Comparison of ENCODE assay signal across 11 cellular contexts in the genomic region with DNA sequence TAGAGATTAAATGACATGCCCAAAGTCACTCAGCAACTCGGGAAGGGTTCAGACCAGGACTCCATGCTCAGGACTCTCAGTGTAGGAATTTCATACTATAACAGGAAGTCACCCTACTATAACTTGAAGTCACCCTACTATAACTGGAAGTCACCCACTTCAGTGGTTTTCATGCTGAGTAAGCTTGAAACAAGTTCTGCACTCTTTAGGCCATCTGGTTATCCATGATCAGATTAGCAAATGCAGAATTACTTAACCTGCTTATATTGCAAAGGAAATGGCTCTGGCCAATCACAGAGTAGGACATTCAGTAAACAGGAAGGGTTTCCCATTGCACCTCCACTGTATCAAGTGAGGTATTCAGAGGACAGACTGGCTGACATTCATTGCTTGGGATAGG.
DNase-seq lines count a peak whose midpoint lies in the region; ATAC-seq, FAIRE-seq and TF ChIP-seq lines count a peak whose summit lies in the region.
"Had no signal": no experiment of that assay in that cellular context is flagged by ENCODE, and none has a peak within 500 bp of the region (broad histone marks: within the 10 kb centered on the region; RNA-seq: fewer than 3 reads in every experiment).

No MANE protein-coding gene starts in this region.

- ATAC-seq in GM18867 (IDR thresholded peaks at IDR 0.05; ENCODE audit: unreplicated experiment) (peak; percentile 91), GM21528 (IDR thresholded peaks at IDR 0.05; ENCODE audit: low FRiP score, unreplicated experiment) (peak; percentile 91), HG03280 (IDR thresholded peaks at IDR 0.05; ENCODE audit: unreplicated experiment) (peak; percentile 80), K562 (no peak), left lobe of liver (no peak)

- H3K4me3 ChIP-seq in K562: no peak overlapping the region

- H3K9me1 ChIP-seq in K562 (ENCODE audit: control insufficient read depth, insufficient read depth, low read length): no peaks in the 10 kb centered on the region

- TF ChIP-seq CTCF in K562 (IDR thresholded peaks at IDR 0.05 in 2 of 3, conservative IDR thresholded peaks at IDR 0.05 in 1 of 3; ENCODE audit: insufficient read depth in 2 of 3, low read depth in 1 of 3, low read length in 3 of 3): no peak

- no peak overlapping the region for H3K27ac ChIP-seq in K562 (ENCODE audit: extremely low read depth, low read depth, low read length)
- H3K27ac ChIP-seq: VCaP had no signal

- in situ Hi-C loops in K562 (cut with MboI): no loop called here

- no peaks in the 10 kb centered on the region for H4K20me1 ChIP-seq in K562 (replicated peaks; ENCODE audit: control insufficient read depth, insufficient read depth, low read length)

- no peak for TF ChIP-seq EP300 in K562 (IDR thresholded peaks at IDR 0.05; ENCODE audit: low read length)

- no peaks in the 10 kb centered on the region for H3K36me3 ChIP-seq in K562 (ENCODE audit: control insufficient read depth, insufficient read depth, low read length)

- 0% methylated on average over 1 of the region's 1 CpG for WGBS in K562 (ENCODE audit: insufficient coverage, low coverage, missing lambda C conversion rate)

- H2AFZ ChIP-seq in K562 (ENCODE audit: low read depth, low read length): no peak overlapping the region

- intact Hi-C loops in K562 (cut with micrococcal nuclease): loop anchor here (5.0 kb wide), 1 partner anchor 1258 kb away; no protein-coding TSS in a partner anchor

- CTCF ChIA-PET in K562 (lab: Yijun Ruan, JAX; ENCODE audit: low intra/inter-chr PET ratio): no interaction called here

- TF ChIP-seq RAD21 in K562 (CRISPR knock-in tag; conservative IDR thresholded peaks at IDR 0.05 in 1 of 2, IDR thresholded peaks at IDR 0.05 in 1 of 2): no peak

- no peaks in the 10 kb centered on the region for H3K79me2 ChIP-seq in K562 (ENCODE audit: control insufficient read depth, insufficient read depth, low read length)

- FAIRE-seq in K562 (lab: Jason Lieb, UNC): no peak

- DNase-seq in K562 (ENCODE audit: extremely low read depth in 1 of 4, low spot score in 3 of 4): no peak
- DNase-seq in midbrain (lab: John Stamatoyannopoulos, UW): no peak
- DNase-seq in SHP77 (lab: John Stamatoyannopoulos, UW): no peak
- DNase-seq in RPMI8226: no peak
- DNase-seq in left lobe of liver (ENCODE audit: low spot score): no peak
- DNase-seq: KBM-7, substantia nigra had no signal

- H3K27me3 ChIP-seq in K562 (ENCODE audit: control insufficient read depth in 2 of 2, insufficient read depth in 2 of 2, low read length in 2 of 2): no peaks in the 10 kb centered on the region

- BruUV-seq in K562 (replicated peaks; lab: Mats Ljungman, UMichigan): no TSS peak

- no peaks in the 10 kb centered on the region for H3K9me3 ChIP-seq in K562 (replicated peaks; ENCODE audit: control insufficient read depth, insufficient read depth, low read depth, low read length)

- H3K4me1 ChIP-seq in K562 (replicated peaks in 1 of 2; ENCODE audit: control insufficient read depth in 2 of 2, insufficient read depth in 2 of 2, low read length in 2 of 2): no peaks in the 10 kb centered on the region

- POLR2A ChIA-PET in K562 (lab: Yijun Ruan, JAX): no interaction called here

- no peak overlapping the region for H3K9ac ChIP-seq in K562 (ENCODE audit: insufficient read depth in 1 of 2, low read depth in 2 of 2, low read length in 2 of 2)

- no peak for TF ChIP-seq POLR2A in K562 (conservative IDR thresholded peaks at IDR 0.05)

- no peak overlapping the region for H3K4me2 ChIP-seq in K562 (ENCODE audit: insufficient read depth, low read length)

TF ChIP-seq in K562, 482 proteins besides CTCF, POLR2A, EP300 and RAD21:
- TF ChIP-seq ZNF3 (CRISPR knock-in tag; IDR thresholded peaks at IDR 0.05) (no peak), ZNF316 (IDR thresholded peaks at IDR 0.05) (peak; percentile 4; the same call in 1 of the 2 replicates), ZBTB43 (CRISPR knock-in tag; IDR thresholded peaks at IDR 0.05) (no peak), C11orf30 (IDR thresholded peaks at IDR 0.05; ENCODE audit: low read depth) (peak; percentile 16; the same call in 1 of the 2 replicates)
- TF ChIP-seq, protein P1, sequence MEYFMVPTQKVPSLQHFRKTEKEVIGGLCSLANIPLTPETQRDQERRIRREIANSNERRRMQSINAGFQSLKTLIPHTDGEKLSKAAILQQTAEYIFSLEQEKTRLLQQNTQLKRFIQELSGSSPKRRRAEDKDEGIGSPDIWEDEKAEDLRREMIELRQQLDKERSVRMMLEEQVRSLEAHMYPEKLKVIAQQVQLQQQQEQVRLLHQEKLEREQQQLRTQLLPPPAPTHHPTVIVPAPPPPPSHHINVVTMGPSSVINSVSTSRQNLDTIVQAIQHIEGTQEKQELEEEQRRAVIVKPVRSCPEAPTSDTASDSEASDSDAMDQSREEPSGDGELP (CRISPR knock-in tag; IDR thresholded peaks at IDR 0.05; ENCODE audit: borderline replicate concordance): no peak
- TF ChIP-seq, protein P2, sequence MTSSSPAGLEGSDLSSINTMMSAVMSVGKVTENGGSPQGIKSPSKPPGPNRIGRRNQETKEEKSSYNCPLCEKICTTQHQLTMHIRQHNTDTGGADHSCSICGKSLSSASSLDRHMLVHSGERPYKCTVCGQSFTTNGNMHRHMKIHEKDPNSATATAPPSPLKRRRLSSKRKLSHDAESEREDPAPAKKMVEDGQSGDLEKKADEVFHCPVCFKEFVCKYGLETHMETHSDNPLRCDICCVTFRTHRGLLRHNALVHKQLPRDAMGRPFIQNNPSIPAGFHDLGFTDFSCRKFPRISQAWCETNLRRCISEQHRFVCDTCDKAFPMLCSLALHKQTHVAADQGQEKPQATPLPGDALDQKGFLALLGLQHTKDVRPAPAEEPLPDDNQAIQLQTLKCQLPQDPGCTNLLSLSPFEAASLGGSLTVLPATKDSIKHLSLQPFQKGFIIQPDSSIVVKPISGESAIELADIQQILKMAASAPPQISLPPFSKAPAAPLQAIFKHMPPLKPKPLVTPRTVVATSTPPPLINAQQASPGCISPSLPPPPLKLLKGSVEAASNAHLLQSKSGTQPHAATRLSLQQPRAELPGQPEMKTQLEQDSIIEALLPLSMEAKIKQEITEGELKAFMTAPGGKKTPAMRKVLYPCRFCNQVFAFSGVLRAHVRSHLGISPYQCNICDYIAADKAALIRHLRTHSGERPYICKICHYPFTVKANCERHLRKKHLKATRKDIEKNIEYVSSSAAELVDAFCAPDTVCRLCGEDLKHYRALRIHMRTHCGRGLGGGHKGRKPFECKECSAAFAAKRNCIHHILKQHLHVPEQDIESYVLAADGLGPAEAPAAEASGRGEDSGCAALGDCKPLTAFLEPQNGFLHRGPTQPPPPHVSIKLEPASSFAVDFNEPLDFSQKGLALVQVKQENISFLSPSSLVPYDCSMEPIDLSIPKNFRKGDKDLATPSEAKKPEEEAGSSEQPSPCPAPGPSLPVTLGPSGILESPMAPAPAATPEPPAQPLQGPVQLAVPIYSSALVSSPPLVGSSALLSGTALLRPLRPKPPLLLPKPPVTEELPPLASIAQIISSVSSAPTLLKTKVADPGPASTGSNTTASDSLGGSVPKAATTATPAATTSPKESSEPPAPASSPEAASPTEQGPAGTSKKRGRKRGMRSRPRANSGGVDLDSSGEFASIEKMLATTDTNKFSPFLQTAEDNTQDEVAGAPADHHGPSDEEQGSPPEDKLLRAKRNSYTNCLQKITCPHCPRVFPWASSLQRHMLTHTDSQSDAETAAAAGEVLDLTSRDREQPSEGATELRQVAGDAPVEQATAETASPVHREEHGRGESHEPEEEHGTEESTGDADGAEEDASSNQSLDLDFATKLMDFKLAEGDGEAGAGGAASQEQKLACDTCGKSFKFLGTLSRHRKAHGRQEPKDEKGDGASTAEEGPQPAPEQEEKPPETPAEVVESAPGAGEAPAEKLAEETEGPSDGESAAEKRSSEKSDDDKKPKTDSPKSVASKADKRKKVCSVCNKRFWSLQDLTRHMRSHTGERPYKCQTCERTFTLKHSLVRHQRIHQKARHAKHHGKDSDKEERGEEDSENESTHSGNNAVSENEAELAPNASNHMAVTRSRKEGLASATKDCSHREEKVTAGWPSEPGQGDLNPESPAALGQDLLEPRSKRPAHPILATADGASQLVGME (CRISPR knock-in tag; IDR thresholded peaks at IDR 0.05): no peak

Comparison
In these comparisons a context has a peak if more than half of its experiments do, and no peak if none do; other contexts are left out.
1. ATAC-seq: peak in GM18867 (single experiment), GM21528 (single experiment) and HG03280 (single experiment); none in K562 (single experiment) and left lobe of liver (single experiment).